ENCODE assay signal across 8 cellular contexts in genomic region chr1:59295603-59296002, GRCh38. TPM values are rescaled to one million over a fixed set of nuclear protein-coding genes. Genes with fewer than 3 reads are reported as not detected.
DNase-seq lines count a peak whose midpoint lies in the region; ATAC-seq and TF ChIP-seq lines count a peak whose summit lies in the region.

No MANE protein-coding gene starts in this region.

- H3K9me3 Mint-ChIP-seq in memory B cell = peaks cover 4% of the 10 kb centered on the region
- H3K9me3 Mint-ChIP-seq in activated T-cell treated with anti-CD3 and anti-CD28 coated beads, Interleukin-2, amount 50 U/mL, for 24 hours = no peaks in the 10 kb centered on the region

- H3K4me3 ChIP-seq in cardiac muscle cell (peak overlapping the region; percentile 39), ascending aorta (peak overlapping the region; percentile 69 to 70), upper lobe of right lung (peak overlapping the region; percentile 54)

- intact Hi-C loops in left cardiac atrium (cut with DNase I) = loop anchor here (1.0 to 10.0 kb wide), 4 partner anchors 131 to 512 kb away; partner anchors contain the start of gene JUN (in 1 of the 2)
- intact Hi-C loops in ascending aorta (cut with DNase I) = loop anchor here (1.0 kb wide), 4 partner anchors 98 to 511 kb away; partner anchors contain the start of gene JUN
- intact Hi-C loops in upper lobe of right lung (cut with DNase I) = no loop called here

- TF ChIP-seq CTCF in cardiac muscle cell (IDR thresholded peaks at IDR 0.05; ENCODE audit: low read depth, low read length) = no peak
- TF ChIP-seq CTCF in ascending aorta (IDR thresholded peaks at IDR 0.05) = no peak
- TF ChIP-seq CTCF in upper lobe of right lung (IDR thresholded peaks at IDR 0.05) = no peak

- H3K4me1 ChIP-seq in cardiac muscle cell (ENCODE audit: low read depth) = peaks cover 2% of the 10 kb centered on the region
- peaks cover 11 to 13% of the 10 kb centered on the region in 2 donors for H3K4me1 ChIP-seq in ascending aorta
- H3K4me1 ChIP-seq in upper lobe of right lung = peaks cover 34% of the 10 kb centered on the region

- no peaks in the 10 kb centered on the region for H3K27me3 ChIP-seq in cardiac muscle cell
- no peaks in the 10 kb centered on the region for H3K27me3 ChIP-seq in ascending aorta
- no peaks in the 10 kb centered on the region for H3K27me3 ChIP-seq in upper lobe of right lung

- no peak for DNase-seq in cardiac muscle cell (ENCODE audit: low read depth in 1 of 2, low spot score in 1 of 2)
- DNase-seq in left cardiac atrium = no peak
- DNase-seq in ascending aorta (ENCODE audit: low spot score in 2 of 2) = no peak
- no peak for DNase-seq in memory B cell (ENCODE audit: low spot score in 2 of 2)
- DNase-seq in upper lobe of right lung = no peak
- no peak for DNase-seq in mesenteric fat pad (ENCODE audit: low spot score)
- DNase-seq in activated T-cell treated with anti-CD3 and anti-CD28 coated beads, Interleukin-2, amount 50 U/mL, for 24 hours = no peak

- ATAC-seq in left cardiac atrium (no peak), memory B cell (ENCODE audit: low read depth) (no peak), upper lobe of right lung (no peak), GM21526 (IDR thresholded peaks at IDR 0.05; ENCODE audit: low FRiP score, unreplicated experiment) (no peak)

- H3K36me3 ChIP-seq in cardiac muscle cell (no peaks in the 10 kb centered on the region), ascending aorta (no peaks in the 10 kb centered on the region), upper lobe of right lung (no peaks in the 10 kb centered on the region)

- H3K36me3 Mint-ChIP-seq in memory B cell = peaks cover 4% of the 10 kb centered on the region
- H3K36me3 Mint-ChIP-seq in activated T-cell treated with anti-CD3 and anti-CD28 coated beads, Interleukin-2, amount 50 U/mL, for 24 hours (ENCODE audit: low read depth) = peaks cover 5% of the 10 kb centered on the region

- H3K27me3 Mint-ChIP-seq in memory B cell = no peaks in the 10 kb centered on the region
- no peaks in the 10 kb centered on the region for H3K27me3 Mint-ChIP-seq in activated T-cell treated with anti-CD3 and anti-CD28 coated beads, Interleukin-2, amount 50 U/mL, for 24 hours

- peaks cover 33% of the 10 kb centered on the region for H3K4me1 Mint-ChIP-seq in memory B cell
- H3K4me1 Mint-ChIP-seq in activated T-cell treated with anti-CD3 and anti-CD28 coated beads, Interleukin-2, amount 50 U/mL, for 24 hours (ENCODE audit: low read depth) = peaks cover 32% of the 10 kb centered on the region

- H3K9me3 ChIP-seq in cardiac muscle cell (ENCODE audit: low read depth) (no peaks in the 10 kb centered on the region), ascending aorta (no peaks in the 10 kb centered on the region), upper lobe of right lung (no peaks in the 10 kb centered on the region)

- H3K4me3 Mint-ChIP-seq in memory B cell = peak overlapping the region; percentile 98
- no peak overlapping the region for H3K4me3 Mint-ChIP-seq in activated T-cell treated with anti-CD3 and anti-CD28 coated beads, Interleukin-2, amount 50 U/mL, for 24 hours

- H3K27ac ChIP-seq in cardiac muscle cell = peak overlapping the region; percentile 91
- H3K27ac ChIP-seq in ascending aorta = peak overlapping the region; percentile 96 to 99
- H3K27ac ChIP-seq in upper lobe of right lung = peak overlapping the region; percentile 96

- peak overlapping the region; percentile 99 for H3K27ac Mint-ChIP-seq in memory B cell
- no peak overlapping the region for H3K27ac Mint-ChIP-seq in activated T-cell treated with anti-CD3 and anti-CD28 coated beads, Interleukin-2, amount 50 U/mL, for 24 hours

RNA-seq across cellular contexts. Expression of gene FGGY, which starts 1.3 kb away (rescaled TPM):
- total RNA-seq in cardiac muscle cell (5.6 and 14.5 TPM in 2 replicates), left cardiac atrium (10 to 100 TPM; 14.0 to 21.6 TPM), ascending aorta (7.0 TPM), upper lobe of right lung (39.2 TPM), mesenteric fat pad (13.8 TPM)
- 9.8 and 15.0 TPM in 2 replicates for polyA plus RNA-seq in cardiac muscle cell
